In genomic region chr9:36686471-36686870, GRCh38 we compare ENCODE assay signal across 37 cellular contexts.
"Had no signal": no experiment of that assay in that cellular context is flagged by ENCODE, and none has a peak within 500 bp of the region (broad histone marks: within the 10 kb centered on the region; RNA-seq: fewer than 3 reads in every experiment).

No MANE protein-coding gene starts in this region.

- H3K4me3 Mint-ChIP-seq: activated CD4-positive, alpha-beta memory T cell treated with anti-CD3 and anti-CD28 coated beads for 36 hours; activated CD4-positive, alpha-beta T cell treated with anti-CD3 and anti-CD28 coated beads for 36 hours; activated CD4-positive, alpha-beta T cell treated with anti-CD3 and anti-CD28 coated beads, Interleukin-2, amount 10 ng/mL, durations not matched to agents 7 days and 5 days; activated CD8-positive, alpha-beta T cell treated with anti-CD3 and anti-CD28 coated beads for 36 hours; activated naive CD4-positive, alpha-beta T cell treated with anti-CD3 and anti-CD28 coated beads for 36 hours; activated naive CD8-positive, alpha-beta T cell treated with anti-CD3 and anti-CD28 coated beads for 36 hours; activated T-cell treated with anti-CD3 and anti-CD28 coated beads, Interleukin-2, amount 50 U/mL, for 4 hours; activated T-cell treated with anti-CD3 and anti-CD28 coated beads, Interleukin-2, amount 50 U/mL, for 72 hours; activated T-helper 1 cell treated with anti-CD3 and anti-CD28 coated beads, Interleukin-12 subunit alpha, Interleukin-12 subunit beta, Interleukin-2, Interleukin-4 antibody, amounts not matched to agents 30 ng/mL and 10 ng/mL and 1 ng/mL, durations not matched to agents 14 hours and 24 hours and 36 hours; activated T-helper 17 cell treated with anti-CD3 and anti-CD28 coated beads, Interleukin-2, amount 50 U/mL, for 72 hours; T-helper 1 cell treated with Interleukin-12 subunit alpha and Interleukin-12 subunit beta and Interleukin-4 antibody, amounts not matched to agents 30 μg/mL and 1 μg/mL, for 36 hours; T-helper 2 cell treated with Interferon-gamma antibody and Interleukin-4, amounts not matched to agents 5 μg/mL and 100 μg/mL, for 36 hours had no signal

- H3K27me3 Mint-ChIP-seq: activated CD4-positive, alpha-beta memory T cell treated with anti-CD3 and anti-CD28 coated beads for 36 hours had no signal

- H3K27ac Mint-ChIP-seq: activated CD4-positive, alpha-beta memory T cell treated with anti-CD3 and anti-CD28 coated beads for 36 hours; activated CD4-positive, alpha-beta T cell treated with anti-CD3 and anti-CD28 coated beads for 36 hours; activated CD4-positive, alpha-beta T cell treated with anti-CD3 and anti-CD28 coated beads, Interleukin-2, amount 10 ng/mL, durations not matched to agents 7 days and 5 days; activated CD8-positive, alpha-beta T cell treated with anti-CD3 and anti-CD28 coated beads for 36 hours; activated naive CD4-positive, alpha-beta T cell treated with anti-CD3 and anti-CD28 coated beads for 36 hours; activated naive CD4-positive, alpha-beta T cell treated with anti-CD3 and anti-CD28 coated beads, Interleukin-2, amount 50 U/mL, for 72 hours; activated naive CD8-positive, alpha-beta T cell treated with anti-CD3 and anti-CD28 coated beads for 36 hours; activated T-cell treated with anti-CD3 and anti-CD28 coated beads, Interleukin-2, amount 50 U/mL, for 72 hours; activated T-helper 1 cell treated with anti-CD3 and anti-CD28 coated beads, Interleukin-12 subunit alpha, Interleukin-12 subunit beta, Interleukin-2, Interleukin-4 antibody, amounts not matched to agents 30 ng/mL and 10 ng/mL and 1 ng/mL, durations not matched to agents 14 hours and 24 hours and 36 hours; activated T-helper 17 cell treated with anti-CD3 and anti-CD28 coated beads, Interleukin-2, amount 50 U/mL, for 72 hours; T-helper 1 cell treated with Interleukin-12 subunit alpha and Interleukin-12 subunit beta and Interleukin-4 antibody, amounts not matched to agents 30 μg/mL and 1 μg/mL, for 36 hours; T-helper 2 cell treated with Interferon-gamma antibody and Interleukin-4, amounts not matched to agents 5 μg/mL and 100 μg/mL, for 36 hours had no signal

- H3K4me1 ChIP-seq: adrenal gland, body of pancreas, breast epithelium had no signal

- DNase-seq: activated CD4-positive, alpha-beta memory T cell treated with anti-CD3 and anti-CD28 coated beads for 36 hours; activated CD4-positive, alpha-beta T cell treated with anti-CD3 and anti-CD28 coated beads for 1 hour; activated CD4-positive, alpha-beta T cell treated with anti-CD3 and anti-CD28 coated beads for 36 hours; activated CD4-positive, alpha-beta T cell treated with anti-CD3 and anti-CD28 coated beads for 48 hours; activated CD4-positive, alpha-beta T cell treated with anti-CD3 and anti-CD28 coated beads, Interleukin-2, amount 10 ng/mL, durations not matched to agents 7 days and 5 days; activated CD4-positive, CD25-positive, alpha-beta regulatory T cell; activated CD8-positive, alpha-beta memory T cell treated with anti-CD3 and anti-CD28 coated beads, Interleukin-2, amount 50 U/mL, for 4 hours; activated CD8-positive, alpha-beta T cell treated with anti-CD3 and anti-CD28 coated beads for 36 hours; activated effector memory CD4-positive, alpha-beta T cell treated with anti-CD3 and anti-CD28 coated beads, Interleukin-2, amount 50 U/mL, for 16 hours; activated gamma-delta T cell treated with Interleukin-2 at 50 U/mL for 16 hours; activated naive CD4-positive, alpha-beta T cell; activated naive CD4-positive, alpha-beta T cell treated with anti-CD3 and anti-CD28 coated beads for 36 hours; activated naive CD4-positive, alpha-beta T cell treated with anti-CD3 and anti-CD28 coated beads, Interleukin-2, amount 50 U/mL, for 16 hours; activated naive CD8-positive, alpha-beta T cell treated with anti-CD3 and anti-CD28 coated beads for 36 hours; activated T-cell treated with anti-CD3 and anti-CD28 coated beads for 4 hours; activated T-cell treated with anti-CD3 and anti-CD28 coated beads, Interleukin-2, amount 50 U/mL, for 1 hour; activated T-cell treated with anti-CD3 and anti-CD28 coated beads, Interleukin-2, amount 50 U/mL, for 4 hours; activated T-cell treated with anti-CD3 and anti-CD28 coated beads, Interleukin-2, amount 50 U/mL, for 72 hours; adrenal gland; amniotic stem cell; aorta; body of pancreas; brain microvascular endothelial cell; central memory CD4-positive, alpha-beta T cell; T-helper 2 cell; T-helper 9 cell had no signal

- H3K36me3 Mint-ChIP-seq: activated naive CD4-positive, alpha-beta T cell treated with anti-CD3 and anti-CD28 coated beads, Interleukin-2, amount 50 U/mL, for 72 hours had no signal

- H3K9me3 Mint-ChIP-seq: activated naive CD4-positive, alpha-beta T cell treated with anti-CD3 and anti-CD28 coated beads, Interleukin-2, amount 50 U/mL, for 72 hours; activated T-helper 17 cell treated with anti-CD3 and anti-CD28 coated beads, Interleukin-2, amount 50 U/mL, for 72 hours had no signal

- H3K4me1 Mint-ChIP-seq: activated CD4-positive, alpha-beta T cell treated with anti-CD3 and anti-CD28 coated beads for 36 hours; activated CD4-positive, alpha-beta T cell treated with anti-CD3 and anti-CD28 coated beads, Interleukin-2, amount 10 ng/mL, durations not matched to agents 7 days and 5 days; activated naive CD8-positive, alpha-beta T cell treated with anti-CD3 and anti-CD28 coated beads for 36 hours; activated T-helper 17 cell treated with anti-CD3 and anti-CD28 coated beads, Interleukin-2, amount 50 U/mL, for 72 hours had no signal

- H3K27me3 ChIP-seq: body of pancreas, brain microvascular endothelial cell, breast epithelium had no signal

- ATAC-seq: activated CD4-positive, alpha-beta T cell treated with anti-CD3 and anti-CD28 coated beads for 36 hours; activated CD4-positive, CD25-positive, alpha-beta regulatory T cell treated with anti-CD3 and anti-CD28 coated beads, Interleukin-2, amount 50 U/mL, for 24 hours; activated CD8-positive, alpha-beta T cell treated with anti-CD3 and anti-CD28 coated beads for 36 hours; activated naive CD4-positive, alpha-beta T cell treated with anti-CD3 and anti-CD28 coated beads, Interleukin-2, amount 50 U/mL, for 72 hours; activated T-cell treated with anti-CD3 and anti-CD28 coated beads, Interleukin-2, amount 50 U/mL, for 4 hours; activated T-cell treated with anti-CD3 and anti-CD28 coated beads, Interleukin-2, amount 50 U/mL, for 72 hours; activated T-helper 17 cell treated with anti-CD3 and anti-CD28 coated beads, Interleukin-2, amount 50 U/mL, for 72 hours; body of pancreas had no signal

- FAIRE-seq: astrocyte, colon, TTC549 had no signal

- H3K4me3 ChIP-seq: adrenal gland, body of pancreas, breast epithelium had no signal

- H3K27ac ChIP-seq: adrenal gland, body of pancreas, brain microvascular endothelial cell, breast epithelium, VCaP had no signal
